In the genomic region with DNA sequence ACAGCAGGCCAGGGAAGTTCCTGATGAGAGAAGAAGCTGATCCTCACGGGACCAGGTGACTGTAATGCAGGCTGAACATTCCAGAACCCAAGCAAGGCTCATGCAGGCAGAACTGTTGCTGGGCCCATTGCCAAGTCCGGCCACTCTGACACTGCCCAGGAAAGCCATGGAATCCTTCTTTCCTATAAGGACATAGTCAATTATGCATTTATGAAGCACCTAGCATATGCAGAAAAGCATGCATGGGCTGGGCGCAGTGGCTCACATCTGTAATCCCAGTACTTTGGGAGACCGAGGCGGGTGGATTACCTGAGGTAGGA, we compare ENCODE assay signal across 23 cellular contexts.
"Had no signal": no experiment of that assay in that cellular context is flagged by ENCODE, and none has a peak within 500 bp of the region (broad histone marks: within the 10 kb centered on the region; RNA-seq: fewer than 3 reads in every experiment).

No MANE protein-coding gene starts in this region.

- H3K27me3 ChIP-seq: MG63, SJCRH30 had no signal

- H3K27ac ChIP-seq: SJCRH30 had no signal

- H3K4me3 ChIP-seq: MG63, SJCRH30 had no signal

- H3K9me3 ChIP-seq: SJCRH30 had no signal

- DNase-seq: IMR-90, Karpas-422, KG1, MG63, NCI-H1092, NCI-H1105 treated with DMSO at 0.1 percent for 48 hours, NCI-H1417 treated with DMSO at 0.1 percent for 48 hours, NCI-H146, NCI-H1694 treated with DMSO at 0.1 percent for 48 hours, NCI-H1930, NCI-H2081 treated with DMSO at 0.1 percent for 48 hours, NCI-H2171, NCI-H226, NCI-H446, NCI-H510A, NCI-H524 treated with DMSO at 0.1 percent for 48 hours, NCI-H69, NCI-H774, RPMI8226, SHP77 treated with DMSO at 0.1 percent for 48 hours, SJCRH30 had no signal

- H3K4me1 ChIP-seq: SJCRH30 had no signal

- H3K36me3 ChIP-seq: MG63, SJCRH30 had no signal

- ATAC-seq: HepG2, SK-N-SH treated with all-trans-retinoic acid at 6 μM for 48 hours had no signal
